21 cellular contexts compared by ENCODE assay signal in genomic region chr15:31498756-31499155, GRCh38.
"Had no signal": no experiment of that assay in that cellular context is flagged by ENCODE, and none has a peak within 500 bp of the region (broad histone marks: within the 10 kb centered on the region; RNA-seq: fewer than 3 reads in every experiment).

No MANE protein-coding gene starts in this region.

- DNase-seq: effector memory CD8-positive, alpha-beta T cell; foreskin melanocyte; heart left ventricle; hippocampal formation; kidney glomerular epithelial cell; natural killer cell; ovary; right lobe of liver; stimulated activated CD4-positive, alpha-beta T cell treated with anti-CD3 and anti-CD28 coated beads, Interleukin-4, amount 100 ng/mL, for 1 hour; stimulated activated CD8-positive, alpha-beta memory T cell treated with anti-CD3 and anti-CD28 coated beads, Interleukin-4, amount 100 ng/mL, for 48 hours; stimulated activated naive CD8-positive, alpha-beta T cell treated with anti-CD3 and anti-CD28 coated beads, Interleukin-15, Interleukin-2, amounts not matched to agents 100 U/mL and 50 U/mL, for 24 hours; tibial artery; upper lobe of right lung had no signal

- H3K27me3 ChIP-seq: heart left ventricle, ovary, right lobe of liver, suprapubic skin, tibial artery, upper lobe of right lung, vagina had no signal

- H3K36me3 ChIP-seq: heart left ventricle, ovary, right lobe of liver, suprapubic skin, upper lobe of right lung, vagina had no signal

- H3K27ac ChIP-seq: ovary, right lobe of liver, suprapubic skin, tibial artery, upper lobe of right lung, vagina had no signal

- H3K4me3 Mint-ChIP-seq: effector memory CD8-positive, alpha-beta T cell; memory B cell; mesothelial cell of epicardium; natural killer cell; neural crest cell; stimulated activated effector memory CD8-positive, alpha-beta T cell treated with anti-CD3 and anti-CD28 coated beads, Interleukin-12 subunit alpha, Interleukin-12 subunit beta, amount 100 ng/mL, for 72 hours had no signal

- H3K9me3 Mint-ChIP-seq: effector memory CD8-positive, alpha-beta T cell; memory B cell; natural killer cell had no signal

- H3K9me3 ChIP-seq: ovary, right lobe of liver, suprapubic skin, tibial artery, upper lobe of right lung, vagina had no signal

- H3K36me3 Mint-ChIP-seq: memory B cell; mesothelial cell of epicardium; natural killer cell; stimulated activated effector memory CD8-positive, alpha-beta T cell treated with anti-CD3 and anti-CD28 coated beads, Interleukin-12 subunit alpha, Interleukin-12 subunit beta, amount 100 ng/mL, for 72 hours had no signal

- H3K4me1 ChIP-seq: right lobe of liver, suprapubic skin, tibial artery, upper lobe of right lung, vagina had no signal

- H3K27me3 Mint-ChIP-seq: progenitor cell of endocrine pancreas had no signal

- ATAC-seq: effector memory CD8-positive, alpha-beta T cell; heart left ventricle; left lobe of liver; natural killer cell; right lobe of liver; stimulated activated effector memory CD8-positive, alpha-beta T cell treated with anti-CD3 and anti-CD28 coated beads, Interleukin-12 subunit alpha, Interleukin-12 subunit beta, amount 100 ng/mL, for 72 hours; stimulated activated naive CD8-positive, alpha-beta T cell treated with anti-CD3 and anti-CD28 coated beads, Interleukin-15, Interleukin-2, amounts not matched to agents 100 U/mL and 50 U/mL, for 24 hours; upper lobe of right lung had no signal

- H3K4me1 Mint-ChIP-seq: memory B cell; mesothelial cell of epicardium; stimulated activated effector memory CD8-positive, alpha-beta T cell treated with anti-CD3 and anti-CD28 coated beads, Interleukin-12 subunit alpha, Interleukin-12 subunit beta, amount 100 ng/mL, for 72 hours had no signal

- H3K27ac Mint-ChIP-seq: effector memory CD8-positive, alpha-beta T cell; memory B cell; mesothelial cell of epicardium; natural killer cell; progenitor cell of endocrine pancreas; stimulated activated effector memory CD8-positive, alpha-beta T cell treated with anti-CD3 and anti-CD28 coated beads, Interleukin-12 subunit alpha, Interleukin-12 subunit beta, amount 100 ng/mL, for 72 hours had no signal

- H3K4me3 ChIP-seq: heart left ventricle, ovary, right lobe of liver, suprapubic skin, tibial artery, upper lobe of right lung, vagina had no signal
